ENCODE assay signal across 8 cellular contexts in genomic region chr1:161117681-161118581, GRCh38. TPM values are rescaled to one million over a fixed set of nuclear protein-coding genes. Genes with fewer than 3 reads are reported as not detected.
A peak's percentile ranks its signal among the peaks of the same experiment; 100 is the strongest.
DNase-seq lines count a peak whose midpoint lies in the region; ATAC-seq, FAIRE-seq and TF ChIP-seq lines count a peak whose summit lies in the region.

TSS of gene NIT1 (plus strand) at chr1:161118105. CDS start at chr1:161118177, 72 bp downstream.
TSS of gene PFDN2 (minus strand) at chr1:161118037. CDS start at chr1:161118026, 11 bp downstream.

- peak within 1 kb of the TSS; percentile 84 to 99 (median 93) for H3K4me3 ChIP-seq in H1 (ENCODE audit: extremely low read depth in 1 of 4, insufficient read depth in 2 of 4, low read depth in 3 of 4, low read length in 4 of 4)

- H3K23me2 ChIP-seq in H1 (ENCODE audit: low read depth, low read length): peaks cover 12% of the 10 kb centered on the region

- H4K91ac ChIP-seq in H1 (replicated peaks; ENCODE audit: insufficient read length, low read length): peak within 1 kb of the TSS; percentile 37

- H2BK5ac ChIP-seq in H1 (ENCODE audit: low read depth, low read length): peak within 1 kb of the TSS; percentile 78

- H2BK12ac ChIP-seq in H1 (ENCODE audit: low read depth, low read length): peak within 1 kb of the TSS; percentile 70; the same call in 1 of the 2 replicates

- H3K4me1 ChIP-seq in H1 (replicated peaks in 1 of 4; ENCODE audit: control insufficient read depth in 3 of 4, insufficient read depth in 4 of 4, low read length in 3 of 4): peaks cover 4 to 10% (median 5%) of the 10 kb centered on the region in 4 experiments; a peak in 6 of 7 replicates

- H3K27me3 Mint-ChIP-seq in memory B cell: no peaks in the 10 kb centered on the region

- no peak within 1 kb of the TSS for H3K4ac ChIP-seq in H1 (replicated peaks; ENCODE audit: insufficient read length, low read depth, low read length)

- peak within 1 kb of the TSS; percentile 66 for H3K23ac ChIP-seq in H1 (ENCODE audit: insufficient read length)

- H3K4me2 ChIP-seq in H1 (ENCODE audit: insufficient read depth in 1 of 2, low read depth in 2 of 2, low read length in 2 of 2): peak within 1 kb of the TSS; percentile 77 to 100

- H2BK15ac ChIP-seq in H1 (ENCODE audit: low read length): peak within 1 kb of the TSS; percentile 82; the same call in 1 of the 2 replicates

- H3K27ac ChIP-seq in H1 (ENCODE audit: low read depth, low read length): peak within 1 kb of the TSS; percentile 85

- POLR2A ChIA-PET in H1 (lab: Charles Lee; ENCODE audit: partially characterized antibody): interaction anchor here (0.6 to 1.8 kb wide), 8 partner anchors 13 to 100 kb away, joined by 3 to 7 read pairs (median 4); partner anchors contain the start of genes B4GALT3, F11R, KLHDC9 and UFC1

- CTCF ChIA-PET in H1 (lab: Charles Lee; ENCODE audit: partially characterized antibody): interaction anchor here (0.5 to 5.0 kb wide), 7 partner anchors 20 to 336 kb away, joined by 3 to 33 read pairs (median 4); partner anchors contain the start of gene KLHDC9

- H3K4me1 Mint-ChIP-seq in memory B cell: peaks cover 49% of the 10 kb centered on the region

- H2BK20ac ChIP-seq in H1 (ENCODE audit: low read length): 0 out of 2 replicates have a peak within 1 kb of the TSS, but pooled peaks have one; percentile 52

- H4K20me1 ChIP-seq in H1 (replicated peaks in 1 of 2; ENCODE audit: control insufficient read depth in 1 of 2, insufficient read depth in 2 of 2, low read length in 2 of 2): peaks cover 0 to 8% of the 10 kb centered on the region in 2 experiments

- DNase-seq in CMK (ENCODE audit: low read depth): peak; percentile 62
- DNase-seq in HPDE6-E6E7 (ENCODE audit: extremely low spot score): peak; percentile 73
- DNase-seq in NOMO-1 treated with dmso at 0.1 percent for 144 hours (lab: John Stamatoyannopoulos, UW; ENCODE audit: unreplicated experiment): peak; percentile 80
- DNase-seq in activated CD8-positive, alpha-beta memory T cell treated with anti-CD3 and anti-CD28 coated beads for 48 hours (ENCODE audit: low read depth in 2 of 3, low spot score in 2 of 3): peak; percentile 74 to 78 (median 78)
- DNase-seq in H1 (ENCODE audit: low read depth in 1 of 2, low spot score in 2 of 2): peak; percentile 72 to 96
- peak; percentile 74 to 86 for DNase-seq in memory B cell (ENCODE audit: low spot score in 2 of 2)
- DNase-seq in stimulated activated CD8-positive, alpha-beta memory T cell treated with anti-CD3 and anti-CD28 coated beads, Interleukin-12 subunit alpha, Interleukin-12 subunit beta, amount 100 ng/mL, for 1 hour (ENCODE audit: low read depth): peak; percentile 72

- H3K36me3 ChIP-seq in H1 (ENCODE audit: control insufficient read depth in 2 of 4, insufficient read depth in 4 of 4, low read length in 3 of 4): peaks cover 13 to 35% (median 26%) of the 10 kb centered on the region in 4 experiments

- ATAC-seq in GM19463 (IDR thresholded peaks at IDR 0.05; ENCODE audit: unreplicated experiment): peak; percentile 84
- peak; percentile 81 for ATAC-seq in memory B cell (ENCODE audit: low read depth)

- H3K14ac ChIP-seq in H1 (ENCODE audit: insufficient read length): no peak within 1 kb of the TSS

- TF ChIP-seq EP300 in H1 (IDR thresholded peaks at IDR 0.05; ENCODE audit: borderline replicate concordance in 1 of 2, low read depth in 2 of 2, low read length in 2 of 2): no peak

- no peak for TF ChIP-seq RAD21 in H1 (IDR thresholded peaks at IDR 0.05 in 1 of 2, conservative IDR thresholded peaks at IDR 0.05 in 1 of 2; ENCODE audit: low read depth in 2 of 2, low read length in 2 of 2)

- H2AFZ ChIP-seq in H1 (ENCODE audit: low read length): peak within 1 kb of the TSS; percentile 37; the same call in 1 of the 2 replicates

- no peaks in the 10 kb centered on the region for H3K9me3 ChIP-seq in H1 (ENCODE audit: insufficient read depth in 2 of 2, low read depth in 1 of 2, low read length in 1 of 2)

- peaks cover 11% of the 10 kb centered on the region for H3K36me3 Mint-ChIP-seq in memory B cell

- peaks cover 4 to 54% of the 10 kb centered on the region in 2 experiments; a peak in 3 of 4 replicates for H3K79me2 ChIP-seq in H1 (ENCODE audit: control insufficient read depth in 1 of 2, insufficient read depth in 2 of 2, low read length in 2 of 2)

- peak within 1 kb of the TSS; percentile 86 to 96 (median 88) for H3K9ac ChIP-seq in H1 (replicated peaks in 1 of 4; ENCODE audit: extremely low read depth in 1 of 4, low read depth in 3 of 4, low read length in 3 of 4)

- H2AK5ac ChIP-seq in H1 (ENCODE audit: low read depth, low read length): peak within 1 kb of the TSS; percentile 18; the same call in 1 of the 2 replicates

- FAIRE-seq in H1 (lab: Jason Lieb, UNC): no peak

- peaks cover 15% of the 10 kb centered on the region for H3K79me1 ChIP-seq in H1 (ENCODE audit: low read depth, low read length)

- H3K27me3 ChIP-seq in H1 (replicated peaks in 1 of 4; ENCODE audit: control insufficient read depth in 3 of 4, extremely low read depth in 1 of 4, insufficient read depth in 3 of 4, low read length in 3 of 4): no peaks in the 10 kb centered on the region

- TF ChIP-seq CTCF in H1 (IDR thresholded peaks at IDR 0.05; ENCODE audit: control extremely low read depth in 1 of 3, insufficient read depth in 1 of 3, low read depth in 1 of 3, low read length in 3 of 3): no peak

- peak within 1 kb of the TSS; percentile 57 for H4K5ac ChIP-seq in H1 (ENCODE audit: insufficient read length, low read depth, low read length)

- WGBS in H1 (ENCODE audit: extremely low coverage in 1 of 2, insufficient coverage in 1 of 2, insufficient read length in 1 of 2, insufficient replicate concordance in 2 of 2, low coverage in 1 of 2, low lambda C conversion rate in 2 of 2, missing lambda C conversion rate in 1 of 2), 2 experiments: 2% methylated on average over 52 of the region's 59 CpGs; no CpG with 5 or more reads in 1 of the 2 experiments

- TF ChIP-seq POLR2A in H1 (IDR thresholded peaks at IDR 0.05; ENCODE audit: control extremely low read depth in 1 of 2, low read depth in 2 of 2, low read length in 2 of 2): peak in 1 of 2 experiments; percentile 70; a peak in 2 of 3 replicates

- peak within 1 kb of the TSS; percentile 97; the same call in 1 of the 2 replicates for H4K8ac ChIP-seq in H1 (ENCODE audit: extremely low read depth, insufficient read depth, low read length)

- H2BK120ac ChIP-seq in H1 (replicated peaks; ENCODE audit: low read depth, low read length): no peak within 1 kb of the TSS

- H3K27ac Mint-ChIP-seq in memory B cell: peak within 1 kb of the TSS; percentile 87

- H3K4me3 Mint-ChIP-seq in memory B cell: peak within 1 kb of the TSS; percentile 98

- peak within 1 kb of the TSS; percentile 83 for H3K56ac ChIP-seq in H1 (replicated peaks; ENCODE audit: insufficient read length, low read depth, low read length)

- peak within 1 kb of the TSS; percentile 19; the same call in 1 of the 2 replicates for H3K18ac ChIP-seq in H1 (ENCODE audit: extremely low read depth, low read length)

- H3K9me3 Mint-ChIP-seq in memory B cell: no peaks in the 10 kb centered on the region

TF ChIP-seq in H1, 55 proteins besides CTCF, POLR2A, EP300 and RAD21 (continues in another document):
- TF ChIP-seq NRF1 (IDR thresholded peaks at IDR 0.05; ENCODE audit: low read depth, low read length) (no peak), TAF7 (optimal IDR thresholded peaks at IDR 0.05; ENCODE audit: borderline replicate concordance, low read depth, low read length) (peak; percentile 70), RNF2 (IDR thresholded peaks at IDR 0.05; ENCODE audit: borderline replicate concordance, low read depth, low read length, missing control alignments, poor library complexity, severe bottlenecking) (no peak), MAFK (IDR thresholded peaks at IDR 0.05; ENCODE audit: low read depth, low read length) (no peak), RXRA (IDR thresholded peaks at IDR 0.05; ENCODE audit: insufficient read depth, low read depth, low read length) (no peak), ASH2L (IDR thresholded peaks at IDR 0.05; ENCODE audit: low read length) (peak; percentile 91), YY1 (IDR thresholded peaks at IDR 0.05; ENCODE audit: low read depth, low read length) (peak; percentile 95), TEAD4 (IDR thresholded peaks at IDR 0.05; ENCODE audit: low read depth, low read length) (no peak), CREB1 (IDR thresholded peaks at IDR 0.05) (peak; percentile 92), CEBPB (IDR thresholded peaks at IDR 0.05; ENCODE audit: low read depth, low read length) (0 out of 2 replicates have a peak, but pooled peaks have one; percentile 16), SIN3A (conservative IDR thresholded peaks at IDR 0.05 in 1 of 2, IDR thresholded peaks at IDR 0.05 in 1 of 2; ENCODE audit: low read depth in 1 of 2, low read length in 2 of 2) (peak; percentile 87 to 93; a peak in 3 of 4 replicates), TBP (IDR thresholded peaks at IDR 0.05; ENCODE audit: low read depth, low read length) (peak; percentile 68), RBBP5 (IDR thresholded peaks at IDR 0.05; ENCODE audit: borderline replicate concordance, low read depth, low read length) (peak; percentile 89), GABPA (IDR thresholded peaks at IDR 0.05; ENCODE audit: borderline replicate concordance, insufficient read depth, low read length) (peak; percentile 89; the same call in 1 of the 2 replicates), POLR2AphosphoS5 (IDR thresholded peaks at IDR 0.05; ENCODE audit: low read depth, low read length) (peak; percentile 84), KDM5A (IDR thresholded peaks at IDR 0.05; ENCODE audit: low read length) (peak; percentile 73)

RNA-seq across cellular contexts. Expression of gene NIT1, which starts in this region (rescaled TPM):
- total RNA-seq in H1 (2021; fragmentation: NEBNext Ultra II Directional; extraction: Animal tissue kit (Norgen Biotek cat#: 25700)): 40.4 and 40.6 TPM in 2 replicates
- polyA plus RNA-seq in H1 (2011; rRNA removed): 33.0 and 46.3 TPM in 2 replicates
- 38.8 TPM for polyA plus RNA-seq in H1 (2011; cell fraction: cytosol; rRNA removed)
- polyA plus RNA-seq in H1 (2011; cell fraction: nucleus; rRNA removed): 61.2 TPM
- 43.3 to 49.8 TPM (median 48.6 TPM) in 4 replicates for polyA plus RNA-seq in H1 (2012, experiment 1 of 2)
- 44.8 TPM for polyA plus RNA-seq in H1 (2012, experiment 2 of 2)
- polyA plus RNA-seq in H1 (2013, experiment 1 of 2): 31.7 TPM
- polyA plus RNA-seq in H1 (2013, experiment 2 of 2): 29.0 TPM
- polyA minus RNA-seq in H1 (2011; rRNA and poly(A)+ RNA removed): 28.8 and 42.0 TPM in 2 replicates
- polyA minus RNA-seq in H1 (2011; cell fraction: cytosol; rRNA and poly(A)+ RNA removed): 20.8 TPM
- polyA minus RNA-seq in H1 (2011; cell fraction: nucleus; rRNA and poly(A)+ RNA removed): 31.2 TPM

RNA-seq across cellular contexts. Expression of gene PFDN2, which starts in this region (rescaled TPM):
- 71.2 and 74.7 TPM in 2 replicates for total RNA-seq in H1 (2021; fragmentation: NEBNext Ultra II Directional; extraction: Animal tissue kit (Norgen Biotek cat#: 25700))
- 66.2 and 69.6 TPM in 2 replicates for polyA plus RNA-seq in H1 (2011; rRNA removed)
- polyA plus RNA-seq in H1 (2011; cell fraction: cytosol; rRNA removed): 220 TPM
- 13.8 TPM for polyA plus RNA-seq in H1 (2011; cell fraction: nucleus; rRNA removed)
- 108 to 135 TPM (median 126 TPM) in 4 replicates for polyA plus RNA-seq in H1 (2012, experiment 1 of 2)
- polyA plus RNA-seq in H1 (2012, experiment 2 of 2): 37.0 TPM
- polyA plus RNA-seq in H1 (2013, experiment 1 of 2): 201 TPM
- polyA plus RNA-seq in H1 (2013, experiment 2 of 2): 231 TPM
- 5.9 and 9.8 TPM in 2 replicates for polyA minus RNA-seq in H1 (2011; rRNA and poly(A)+ RNA removed)
- polyA minus RNA-seq in H1 (2011; cell fraction: cytosol; rRNA and poly(A)+ RNA removed): 15.0 TPM
- 9.6 TPM for polyA minus RNA-seq in H1 (2011; cell fraction: nucleus; rRNA and poly(A)+ RNA removed)

Comparison
In these comparisons a context has a peak if more than half of its experiments do, and no peak if none do; other contexts are left out.
1. Peak in every context shown above with its lines: DNase-seq, ATAC-seq, H3K4me3 ChIP-seq and H3K27ac ChIP-seq.